1 cellular context compared by ENCODE assay signal in genomic region chr5:150309101-150309897, GRCh38.
TF ChIP-seq lines count a peak whose summit lies in the region.

No MANE protein-coding gene starts in this region.

TF ChIP-seq in HepG2, 621 proteins besides CTCF, POLR2A, EP300 and RAD21:
- TF ChIP-seq RFX1 (IDR thresholded peaks at IDR 0.05) (0 out of 2 replicates have a peak, but pooled peaks have one; percentile 24), RFX3 (CRISPR knock-in tag; IDR thresholded peaks at IDR 0.05) (peak; percentile 67; the same call in 1 of the 2 replicates), FLYWCH1 (CRISPR knock-in tag; IDR thresholded peaks at IDR 0.05) (no peak), TAF1 (CRISPR knock-in tag; IDR thresholded peaks at IDR 0.05) (no peak), ZNF768 (CRISPR knock-in tag; IDR thresholded peaks at IDR 0.05) (peak; percentile 73), ZNF687 (CRISPR knock-in tag; IDR thresholded peaks at IDR 0.05) (peak; percentile 33)
